Comparison of ENCODE assay signal across 27 cellular contexts in genomic region chr14:54696998-54697397, GRCh38.
DNase-seq lines count a peak whose midpoint lies in the region; ATAC-seq and TF ChIP-seq lines count a peak whose summit lies in the region.
"Had no signal": no experiment of that assay in that cellular context is flagged by ENCODE, and none has a peak within 500 bp of the region (broad histone marks: within the 10 kb centered on the region; RNA-seq: fewer than 3 reads in every experiment).

No MANE protein-coding gene starts in this region.

- H3K27ac ChIP-seq in WERI-Rb-1 (peak overlapping the region; percentile 83; the same call in 1 of the 2 replicates), thyroid gland (no peak overlapping the region), esophagus squamous epithelium (peak overlapping the region in 1 of 4 donors; percentile 41)
- H3K27ac ChIP-seq: KMS-11, uterus had no signal

- H3K4me3 ChIP-seq in WERI-Rb-1 (ENCODE audit: low read depth, low read length) (no peak overlapping the region), thyroid gland (replicated peaks in 1 of 3) (no peak overlapping the region), esophagus squamous epithelium (no peak overlapping the region)
- H3K4me3 ChIP-seq: suprapubic skin, uterus had no signal

- ATAC-seq in GM18909 (IDR thresholded peaks at IDR 0.05; ENCODE audit: poor library complexity, unreplicated experiment): no peak
- ATAC-seq: activated naive CD8-positive, alpha-beta T cell treated with anti-CD3 and anti-CD28 coated beads, Interleukin-2, amount 50 U/mL, for 24 hours; naive thymus-derived CD4-positive, alpha-beta T cell; SK-N-SH treated with all-trans-retinoic acid at 6 μM for 48 hours; stimulated activated naive B cell treated with anti-CD40 and anti-IgM and Interleukin-4, amounts not matched to agents 10 μg/mL and 1 μg/mL and 100 μg/mL, for 72 hours had no signal

- peaks cover 9 to 31% of the 10 kb centered on the region in 2 donors for H3K4me1 ChIP-seq in thyroid gland
- H3K4me1 ChIP-seq in esophagus squamous epithelium: peaks cover 0 to 11% (median 4%) of the 10 kb centered on the region in 3 donors

- peak; percentile 37 for DNase-seq in G401 (ENCODE audit: low spot score)
- DNase-seq in WERI-Rb-1: no peak
- peak; percentile 42 for DNase-seq in glomerular visceral epithelial cell (ENCODE audit: extremely low spot score)
- DNase-seq in renal cortical epithelial cell (ENCODE audit: low read depth): peak; percentile 35
- no peak for DNase-seq in thyroid gland
- DNase-seq in UCSD-AML1 (lab: John Stamatoyannopoulos, UW; ENCODE audit: unreplicated experiment): no peak
- no peak for DNase-seq in esophagus squamous epithelium (lab: John Stamatoyannopoulos, UW)
- DNase-seq: activated CD4-positive, alpha-beta T cell treated with anti-CD3 and anti-CD28 coated beads, Interleukin-2, amount 50 U/mL, for 48 hours; activated CD4-positive, CD25-positive, alpha-beta regulatory T cell treated with anti-CD3 and anti-CD28 coated beads, Interleukin-2, amount 50 U/mL, for 72 hours; activated naive CD4-positive, alpha-beta T cell; activated naive CD8-positive, alpha-beta T cell treated with anti-CD3 and anti-CD28 coated beads, Interleukin-2, amount 50 U/mL, for 24 hours; GF-D8; islet precursor cell; midbrain; MM.1S; naive thymus-derived CD4-positive, alpha-beta T cell; NCI-H1105 treated with DMSO at 0.1 percent for 48 hours; NCI-H187 treated with DMSO at 0.1 percent for 48 hours; NCI-H2171; RPMI8226; stimulated activated naive B cell treated with anti-CD40 and anti-IgM and Interleukin-4, amounts not matched to agents 10 μg/mL and 1 μg/mL and 100 μg/mL, for 72 hours; T-helper 2 cell; uterus had no signal

- H3K27me3 ChIP-seq in WERI-Rb-1 (ENCODE audit: insufficient read depth, low read depth, severe bottlenecking): no peaks in the 10 kb centered on the region
- H3K27me3 ChIP-seq in thyroid gland: no peaks in the 10 kb centered on the region
- H3K27me3 ChIP-seq in esophagus squamous epithelium: peaks cover 0 to 3% (median 0%) of the 10 kb centered on the region in 4 donors
- H3K27me3 ChIP-seq: suprapubic skin, uterus had no signal

- in situ Hi-C loops in G401 (cut with HindIII; ENCODE audit: low sequenced_read_pairs): no loop called here

- intact Hi-C loops in thyroid gland (cut with DNase I) (loop anchor here (10.0 kb wide), 1 partner anchor 78 kb away; no protein-coding TSS in a partner anchor), esophagus squamous epithelium (cut with DNase I) (no loop called here)

- H3K9me3 ChIP-seq in WERI-Rb-1 (ENCODE audit: severe bottlenecking) (no peaks in the 10 kb centered on the region), thyroid gland (no peaks in the 10 kb centered on the region), esophagus squamous epithelium (no peaks in the 10 kb centered on the region)
- H3K9me3 ChIP-seq: suprapubic skin, uterus had no signal

- WGBS in thyroid gland, 2 donors: 81 to 82% methylated on average over 5 of the region's 5 CpGs
- WGBS in esophagus squamous epithelium, 2 donors: 31 to 50% methylated on average over 4 to 5 of the region's 5 CpGs

- TF ChIP-seq CTCF in WERI-Rb-1 (IDR thresholded peaks at IDR 0.05; ENCODE audit: low read depth, low read length) (no peak), thyroid gland (IDR thresholded peaks at IDR 0.05) (no peak), esophagus squamous epithelium (IDR thresholded peaks at IDR 0.05) (no peak)

- TF ChIP-seq POLR2A in thyroid gland (IDR thresholded peaks at IDR 0.05) (no peak), esophagus squamous epithelium (IDR thresholded peaks at IDR 0.05) (no peak)

- H3K36me3 ChIP-seq in WERI-Rb-1 (peaks cover 12% of the 10 kb centered on the region), thyroid gland (no peaks in the 10 kb centered on the region), esophagus squamous epithelium (no peaks in the 10 kb centered on the region)
- H3K36me3 ChIP-seq: uterus had no signal

Comparison
In these comparisons a context has a peak if more than half of its experiments do, and no peak if none do; other contexts are left out.
1. DNase-seq: peak in G401 (single experiment), glomerular visceral epithelial cell (single experiment) and renal cortical epithelial cell (single experiment); none in WERI-Rb-1 (single experiment), thyroid gland (0 of 2), UCSD-AML1 (single experiment) and esophagus squamous epithelium (single experiment).